In the genomic region with DNA sequence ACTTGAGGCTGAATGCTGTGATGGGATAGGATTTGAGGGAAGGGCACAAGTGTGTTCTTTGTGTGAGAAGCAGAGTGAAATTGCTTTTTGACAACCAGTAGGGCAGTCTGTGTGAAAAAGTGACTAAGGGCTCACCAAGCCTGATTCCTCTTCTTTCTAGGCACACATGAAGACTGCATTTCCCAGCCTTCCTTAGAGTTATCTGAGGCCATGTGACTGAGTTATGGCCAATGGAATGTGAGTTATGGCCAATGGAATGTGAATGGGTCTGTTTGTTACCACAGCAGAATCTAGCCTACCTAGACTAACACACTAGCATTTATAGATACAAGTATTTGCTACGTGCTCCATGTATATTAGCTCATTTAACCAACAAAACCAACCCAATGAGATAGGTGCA, we compare ENCODE assay signal across 1 cellular context.
TF ChIP-seq lines count a peak whose summit lies in the region.

No MANE protein-coding gene starts in this region.

TF ChIP-seq in SK-N-SH treated with all-trans-retinoic acid at 6 μM for 48 hours, 23 proteins besides CTCF, POLR2A, EP300 and RAD21 (continued from another document):
- TF ChIP-seq, protein P1, sequence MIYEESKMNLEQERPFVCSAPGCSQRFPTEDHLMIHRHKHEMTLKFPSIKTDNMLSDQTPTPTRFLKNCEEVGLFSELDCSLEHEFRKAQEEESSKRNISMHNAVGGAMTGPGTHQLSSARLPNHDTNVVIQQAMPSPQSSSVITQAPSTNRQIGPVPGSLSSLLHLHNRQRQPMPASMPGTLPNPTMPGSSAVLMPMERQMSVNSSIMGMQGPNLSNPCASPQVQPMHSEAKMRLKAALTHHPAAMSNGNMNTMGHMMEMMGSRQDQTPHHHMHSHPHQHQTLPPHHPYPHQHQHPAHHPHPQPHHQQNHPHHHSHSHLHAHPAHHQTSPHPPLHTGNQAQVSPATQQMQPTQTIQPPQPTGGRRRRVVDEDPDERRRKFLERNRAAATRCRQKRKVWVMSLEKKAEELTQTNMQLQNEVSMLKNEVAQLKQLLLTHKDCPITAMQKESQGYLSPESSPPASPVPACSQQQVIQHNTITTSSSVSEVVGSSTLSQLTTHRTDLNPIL (CRISPR knock-in tag; IDR thresholded peaks at IDR 0.05; ENCODE audit: low read depth): no peak
- TF ChIP-seq ZNF565 (CRISPR knock-in tag; conservative IDR thresholded peaks at IDR 0.05; ENCODE audit: low read depth): no peak
- no peak for TF ChIP-seq TCF4 (CRISPR knock-in tag; IDR thresholded peaks at IDR 0.05; ENCODE audit: borderline replicate concordance)
- TF ChIP-seq ISL1 (CRISPR knock-in tag; IDR thresholded peaks at IDR 0.05): no peak
- TF ChIP-seq, protein P2, sequence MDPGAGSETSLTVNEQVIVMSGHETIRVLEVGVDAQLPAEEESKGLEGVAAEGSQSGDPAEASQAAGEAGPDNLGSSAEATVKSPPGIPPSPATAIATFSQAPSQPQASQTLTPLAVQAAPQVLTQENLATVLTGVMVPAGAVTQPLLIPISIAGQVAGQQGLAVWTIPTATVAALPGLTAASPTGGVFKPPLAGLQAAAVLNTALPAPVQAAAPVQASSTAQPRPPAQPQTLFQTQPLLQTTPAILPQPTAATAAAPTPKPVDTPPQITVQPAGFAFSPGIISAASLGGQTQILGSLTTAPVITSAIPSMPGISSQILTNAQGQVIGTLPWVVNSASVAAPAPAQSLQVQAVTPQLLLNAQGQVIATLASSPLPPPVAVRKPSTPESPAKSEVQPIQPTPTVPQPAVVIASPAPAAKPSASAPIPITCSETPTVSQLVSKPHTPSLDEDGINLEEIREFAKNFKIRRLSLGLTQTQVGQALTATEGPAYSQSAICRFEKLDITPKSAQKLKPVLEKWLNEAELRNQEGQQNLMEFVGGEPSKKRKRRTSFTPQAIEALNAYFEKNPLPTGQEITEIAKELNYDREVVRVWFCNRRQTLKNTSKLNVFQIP (CRISPR knock-in tag; IDR thresholded peaks at IDR 0.05; ENCODE audit: borderline replicate concordance, low read depth): no peak
- TF ChIP-seq ARNTL (CRISPR knock-in tag; IDR thresholded peaks at IDR 0.05; ENCODE audit: borderline replicate concordance, low read depth): no peak
- no peak for TF ChIP-seq OSR1 (CRISPR knock-in tag; IDR thresholded peaks at IDR 0.05)
